In the genomic region with DNA sequence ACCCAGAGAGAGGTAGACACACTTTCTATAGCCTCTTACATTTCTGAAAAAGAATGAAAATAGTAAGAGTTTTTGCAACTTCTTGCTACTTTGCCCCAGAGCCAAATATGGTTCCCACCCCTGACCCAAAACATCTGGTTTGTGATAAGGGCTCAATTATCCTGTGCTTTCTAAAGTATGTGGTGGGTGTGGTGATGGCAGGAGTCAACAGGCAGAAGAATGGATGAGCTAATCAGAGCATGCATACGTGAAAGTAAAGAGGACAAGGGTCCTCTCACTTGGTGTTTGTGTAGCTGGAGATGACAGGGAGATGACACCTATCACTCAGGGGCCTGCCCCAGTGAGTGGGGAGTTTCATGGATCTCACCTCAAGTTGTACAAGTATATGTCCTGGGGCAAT, we compare ENCODE assay signal across 15 cellular contexts. TPM values are rescaled to one million over a fixed set of nuclear protein-coding genes. Genes with fewer than 3 reads are reported as not detected.
DNase-seq lines count a peak whose midpoint lies in the region; ATAC-seq and TF ChIP-seq lines count a peak whose summit lies in the region.
"Had no signal": no experiment of that assay in that cellular context is flagged by ENCODE, and none has a peak within 500 bp of the region (broad histone marks: within the 10 kb centered on the region; RNA-seq: fewer than 3 reads in every experiment).

No MANE protein-coding gene starts in this region.

- H3K27ac ChIP-seq in OCI-LY3 (ENCODE audit: low read length) (peak overlapping the region; percentile 52), hepatocyte (no peak overlapping the region), aorta (ENCODE audit: low read depth in 1 of 2, low read length in 2 of 2) (no peak overlapping the region)
- H3K27ac ChIP-seq: left lung, prostate gland had no signal

- ATAC-seq in GM18511 (IDR thresholded peaks at IDR 0.05; ENCODE audit: unreplicated experiment) (peak; percentile 12), GM21528 (IDR thresholded peaks at IDR 0.05; ENCODE audit: low FRiP score, unreplicated experiment) (peak; percentile 21), aorta (ENCODE audit: low FRiP score) (no peak)
- ATAC-seq: left lung had no signal

- H3K4me3 ChIP-seq in OCI-LY3 (ENCODE audit: low read length), result peak overlapping the region; percentile 43
- H3K4me3 ChIP-seq in hepatocyte, result no peak overlapping the region
- H3K4me3 ChIP-seq in aorta (ENCODE audit: low read length in 2 of 2), result no peak overlapping the region
- H3K4me3 ChIP-seq: left lung, prostate gland had no signal

- WGBS in hepatocyte (ENCODE audit: low lambda C conversion rate, missing lambda C conversion rate), result 0% methylated on average over 1 of the region's 1 CpG
- WGBS in aorta, 2 donors, result 72 to 85% methylated on average over 1 of the region's 1 CpG

- peaks cover 9% of the 10 kb centered on the region for H3K27me3 ChIP-seq in OCI-LY3 (ENCODE audit: low read depth, low read length)
- H3K27me3 ChIP-seq in hepatocyte, result no peaks in the 10 kb centered on the region
- H3K27me3 ChIP-seq in aorta (ENCODE audit: control insufficient read depth in 1 of 2, insufficient read depth in 2 of 2, low read length in 1 of 2), result no peaks in the 10 kb centered on the region
- H3K27me3 ChIP-seq: left lung had no signal

- H3K9me2 ChIP-seq in hepatocyte (replicated peaks; ENCODE audit: insufficient read depth), result no peaks in the 10 kb centered on the region

- H3K4me1 ChIP-seq in OCI-LY3 (ENCODE audit: low read length), result peaks cover 46% of the 10 kb centered on the region
- peaks cover 5% of the 10 kb centered on the region for H3K4me1 ChIP-seq in hepatocyte (ENCODE audit: insufficient read depth)
- H3K4me1 ChIP-seq in aorta (ENCODE audit: control insufficient read depth in 1 of 2, insufficient read depth in 2 of 2, low read length in 2 of 2), result no peaks in the 10 kb centered on the region
- H3K4me1 ChIP-seq: prostate gland had no signal

- peaks cover 14% of the 10 kb centered on the region for H3K36me3 ChIP-seq in OCI-LY3 (replicated peaks; ENCODE audit: low read depth, low read length)
- H3K36me3 ChIP-seq in hepatocyte (replicated peaks; ENCODE audit: insufficient read depth, low read depth), result no peaks in the 10 kb centered on the region
- H3K36me3 ChIP-seq in aorta (ENCODE audit: control insufficient read depth in 1 of 2, insufficient read depth in 2 of 2, low read length in 1 of 2), result no peaks in the 10 kb centered on the region
- H3K36me3 ChIP-seq: left lung, prostate gland had no signal

- H3K79me2 ChIP-seq in OCI-LY3 (ENCODE audit: low read length) (no peaks in the 10 kb centered on the region), hepatocyte (no peaks in the 10 kb centered on the region)

- H4K20me1 ChIP-seq in OCI-LY3 (ENCODE audit: insufficient read depth, low read length), result no peaks in the 10 kb centered on the region
- no peaks in the 10 kb centered on the region for H4K20me1 ChIP-seq in hepatocyte (ENCODE audit: insufficient read depth, poor library complexity, severe bottlenecking)

- intact Hi-C loops in aorta (cut with DNase I) (no loop called here), posterior cingulate gyrus (cut with DNase I) (no loop called here)

- TF ChIP-seq CTCF in OCI-LY3 (IDR thresholded peaks at IDR 0.05; ENCODE audit: low read depth, low read length), result no peak
- no peak for TF ChIP-seq CTCF in hepatocyte (IDR thresholded peaks at IDR 0.05; ENCODE audit: poor library complexity)

- H2AFZ ChIP-seq in OCI-LY3 (ENCODE audit: low read depth, low read length) (no peak overlapping the region), hepatocyte (no peak overlapping the region)

- H3K4me2 ChIP-seq in OCI-LY3 (ENCODE audit: low read length) (peak overlapping the region; percentile 90), hepatocyte (peak overlapping the region; percentile 20)

- DNase-seq in hepatocyte (ENCODE audit: low spot score), result no peak
- DNase-seq in cerebellar cortex (ENCODE audit: low spot score), result no peak
- DNase-seq in DMS79 treated with DMSO at 0.1 percent for 48 hours (lab: John Stamatoyannopoulos, UW), result no peak
- no peak for DNase-seq in aorta
- DNase-seq in posterior cingulate gyrus, result no peak
- DNase-seq: activated CD8-positive, alpha-beta memory T cell treated with anti-CD3 and anti-CD28 coated beads, Interleukin-2, amount 50 U/mL, for 48 hours; caudate nucleus; KG1; left lung; NCI-H446 treated with DMSO at 0.1 percent for 48 hours; SW 1271 had no signal

- no peak overlapping the region for H3K9ac ChIP-seq in OCI-LY3 (ENCODE audit: low read length)

- H3K9me3 ChIP-seq in OCI-LY3 (ENCODE audit: insufficient read depth, low read length) (no peaks in the 10 kb centered on the region), hepatocyte (ENCODE audit: low read depth) (no peaks in the 10 kb centered on the region), aorta (ENCODE audit: control insufficient read depth, low read length) (no peaks in the 10 kb centered on the region)
- H3K9me3 ChIP-seq: left lung, prostate gland had no signal

RNA-seq across cellular contexts. Expression of gene KBTBD8, which starts 19.1 kb away (rescaled TPM):
- total RNA-seq in hepatocyte (10.0 and 14.2 TPM in 2 replicates), aorta (1 to 10 TPM; 1.2 to 3.1 TPM)
- polyA plus RNA-seq in hepatocyte (2.1 and 3.9 TPM in 2 replicates), aorta (1 to 10 TPM in 1 of 2 donors, under 1 TPM in 1; 0.10 to 1.8 TPM)
